In genomic region chr2:19358242-19359020, GRCh38 we compare ENCODE assay signal across 8 cellular contexts. TPM values are rescaled to one million over a fixed set of nuclear protein-coding genes. Genes with fewer than 3 reads are reported as not detected.
DNase-seq lines count a peak whose midpoint lies in the region; ATAC-seq and TF ChIP-seq lines count a peak whose summit lies in the region.

TSS of gene OSR1 (minus strand) at chr2:19358623. CDS start at chr2:19353805, 4,818 bp downstream.

- WGBS in mesendoderm (ENCODE audit: extremely low coverage, insufficient coverage, low lambda C conversion rate): no CpG with 5 or more reads among the region's 51 CpGs
- under 1% methylated on average over 51 of the region's 51 CpGs for WGBS in urinary bladder

- H3K4me1 ChIP-seq in PC-3 (ENCODE audit: insufficient read depth, low read length) (peaks cover 28% of the 10 kb centered on the region), mesendoderm (ENCODE audit: control insufficient read depth, low read depth, low read length) (peaks cover 7% of the 10 kb centered on the region), urinary bladder (ENCODE audit: insufficient read depth) (no peaks in the 10 kb centered on the region)

- H2BK120ac ChIP-seq in mesendoderm (ENCODE audit: low read depth, low read length): no peak within 1 kb of the TSS

- no peaks in the 10 kb centered on the region for H3K36me3 Mint-ChIP-seq in activated CD4-positive, alpha-beta T cell treated with anti-CD3 and anti-CD28 coated beads for 36 hours (ENCODE audit: low read depth)

- H4K5ac ChIP-seq in mesendoderm (ENCODE audit: low read length): no peak within 1 kb of the TSS

- DNase-seq in activated CD4-positive, alpha-beta T cell treated with anti-CD3 and anti-CD28 coated beads for 36 hours: peak; percentile 49
- no peak for DNase-seq in activated CD4-positive, alpha-beta T cell treated with anti-CD3 and anti-CD28 coated beads for 1 hour
- peak; percentile 71 for DNase-seq in PC-3
- DNase-seq in ecto neural progenitor cell (ENCODE audit: low spot score): peak; percentile 88
- peak; percentile 78 for DNase-seq in mesendoderm

- ATAC-seq in activated CD4-positive, alpha-beta T cell treated with anti-CD3 and anti-CD28 coated beads for 36 hours: peak; percentile 20
- ATAC-seq in PC-3 (peak; percentile 65), GM21717 (IDR thresholded peaks at IDR 0.05; ENCODE audit: unreplicated experiment) (no peak), HG03097 (IDR thresholded peaks at IDR 0.05; ENCODE audit: low FRiP score, unreplicated experiment) (no peak)

- no peaks in the 10 kb centered on the region for H3K9me2 ChIP-seq in PC-3 (replicated peaks; ENCODE audit: low read length)

- CTCF ChIA-PET in activated CD4-positive, alpha-beta T cell treated with anti-CD3 and anti-CD28 coated beads for 36 hours (lab: Charles Lee): interaction anchor here (1.0 to 4.1 kb wide), 3 partner anchors 10 to 800 kb away, joined by 3 to 34 read pairs (median 4); no protein-coding TSS in a partner anchor
- CTCF ChIA-PET in PC-3 (lab: Charles Lee): no interaction called here

- H3K27ac ChIP-seq in PC-3 (ENCODE audit: low read length) (peak within 1 kb of the TSS; percentile 38), mesendoderm (ENCODE audit: low read depth, low read length) (no peak within 1 kb of the TSS), urinary bladder (ENCODE audit: low read depth) (peak within 1 kb of the TSS; percentile 82)

- H2AFZ ChIP-seq in PC-3 (ENCODE audit: low read length): peak within 1 kb of the TSS; percentile 96

- H3K9ac ChIP-seq in PC-3 (ENCODE audit: low read length) (peak within 1 kb of the TSS; percentile 83), mesendoderm (ENCODE audit: low read length) (peak within 1 kb of the TSS; percentile 41)

- H3K23ac ChIP-seq in mesendoderm (ENCODE audit: low read length): peak within 1 kb of the TSS; percentile 85

- H3K79me2 ChIP-seq in PC-3 (ENCODE audit: low read length): peaks cover 39% of the 10 kb centered on the region
- no peaks in the 10 kb centered on the region for H3K79me2 ChIP-seq in mesendoderm (ENCODE audit: control insufficient read depth, insufficient read depth, low read length)

- H3F3A ChIP-seq in PC-3 (ENCODE audit: low read length, unreplicated experiment): no peaks in the 10 kb centered on the region

- no peak for TF ChIP-seq CTCF in PC-3 (conservative IDR thresholded peaks at IDR 0.05; ENCODE audit: low read depth, low read length)

- H3K18ac ChIP-seq in mesendoderm (ENCODE audit: low read length): no peak within 1 kb of the TSS

- no peaks in the 10 kb centered on the region for H3K9me3 ChIP-seq in PC-3 (ENCODE audit: low read length)

- intact Hi-C loops in activated CD4-positive, alpha-beta T cell treated with anti-CD3 and anti-CD28 coated beads for 36 hours (cut with DNase I, micrococcal nuclease): loop anchor here in 1 of 2 experiments (2.0 kb wide), 1 partner anchor 504 kb away; no protein-coding TSS in a partner anchor
- intact Hi-C loops in PC-3 (cut with micrococcal nuclease): loop anchor here (1.0 to 5.0 kb wide), 4 partner anchors 51 to 923 kb away; no protein-coding TSS in a partner anchor

- no peak within 1 kb of the TSS for H3K4ac ChIP-seq in mesendoderm (ENCODE audit: low read depth, low read length)

- peaks cover 89% of the 10 kb centered on the region for H3K27me3 Mint-ChIP-seq in activated CD4-positive, alpha-beta T cell treated with anti-CD3 and anti-CD28 coated beads for 36 hours

- H2BK5ac ChIP-seq in mesendoderm (ENCODE audit: low read length): no peak within 1 kb of the TSS

- no TSS peak for BruUV-seq in PC-3 (replicated peaks; lab: Mats Ljungman, UMichigan)

- no peak within 1 kb of the TSS for H4K8ac ChIP-seq in mesendoderm (ENCODE audit: low read depth, low read length)

- H3K56ac ChIP-seq in mesendoderm (ENCODE audit: low read length): peak within 1 kb of the TSS; percentile 51

- H3K4me3 ChIP-seq in PC-3 (ENCODE audit: low read length): peak within 1 kb of the TSS; percentile 95
- no peak within 1 kb of the TSS for H3K4me3 ChIP-seq in mesendoderm (ENCODE audit: low read length)
- peak within 1 kb of the TSS; percentile 75 for H3K4me3 ChIP-seq in urinary bladder (ENCODE audit: low read depth, low read length)

- POLR2A ChIA-PET in activated CD4-positive, alpha-beta T cell treated with anti-CD3 and anti-CD28 coated beads for 36 hours (lab: Charles Lee): interaction anchor here (1.4 kb wide), 1 partner anchor 11 kb away, joined by 3 read pairs; no protein-coding TSS in a partner anchor
- POLR2A ChIA-PET in PC-3 (lab: Charles Lee; ENCODE audit: unreplicated experiment): interaction anchor here (0.6 to 0.9 kb wide), 2 partner anchors 133 to 217 kb away, joined by 3 read pairs; no protein-coding TSS in a partner anchor

- peak within 1 kb of the TSS; percentile 26 for H3K4me3 Mint-ChIP-seq in activated CD4-positive, alpha-beta T cell treated with anti-CD3 and anti-CD28 coated beads for 36 hours

- no peak within 1 kb of the TSS for H3K27ac Mint-ChIP-seq in activated CD4-positive, alpha-beta T cell treated with anti-CD3 and anti-CD28 coated beads for 36 hours

- H2BK15ac ChIP-seq in mesendoderm (replicated peaks; ENCODE audit: low read depth): no peak within 1 kb of the TSS

- H3K4me2 ChIP-seq in PC-3 (ENCODE audit: low read length) (peak within 1 kb of the TSS; percentile 96), mesendoderm (ENCODE audit: low read length) (peak within 1 kb of the TSS; percentile 67)

- peaks cover 46% of the 10 kb centered on the region for H3K4me1 Mint-ChIP-seq in activated CD4-positive, alpha-beta T cell treated with anti-CD3 and anti-CD28 coated beads for 36 hours

- H3K36me3 ChIP-seq in PC-3 (ENCODE audit: low read depth, low read length) (no peaks in the 10 kb centered on the region), mesendoderm (ENCODE audit: control insufficient read depth, insufficient read depth, low read length) (no peaks in the 10 kb centered on the region), urinary bladder (ENCODE audit: insufficient read depth) (no peaks in the 10 kb centered on the region)

- no peaks in the 10 kb centered on the region for H3K79me1 ChIP-seq in mesendoderm (ENCODE audit: low read length)

- H2AK5ac ChIP-seq in mesendoderm (ENCODE audit: low read length): no peak within 1 kb of the TSS

- H4K20me1 ChIP-seq in PC-3 (ENCODE audit: low read length): no peaks in the 10 kb centered on the region

- no peaks in the 10 kb centered on the region for H3K9me3 Mint-ChIP-seq in activated CD4-positive, alpha-beta T cell treated with anti-CD3 and anti-CD28 coated beads for 36 hours (ENCODE audit: low read depth)

- no peaks in the 10 kb centered on the region for H3K27me3 ChIP-seq in PC-3 (ENCODE audit: low read length)
- H3K27me3 ChIP-seq in mesendoderm (ENCODE audit: insufficient read depth, low read length, poor library complexity): peaks cover 90% of the 10 kb centered on the region

RNA-seq across cellular contexts. Expression of gene OSR1, which starts in this region (rescaled TPM):
- total RNA-seq in activated CD4-positive, alpha-beta T cell treated with anti-CD3 and anti-CD28 coated beads for 36 hours: not detected
- total RNA-seq in PC-3 (2014; rRNA removed) (30.6 and 33.5 TPM in 2 replicates), urinary bladder (93.7 TPM)
- polyA plus RNA-seq in mesendoderm (2013, experiment 1 of 2): 0.04 TPM
- 0.08 TPM for polyA plus RNA-seq in mesendoderm (2013, experiment 2 of 2)
- 144 TPM for polyA plus RNA-seq in urinary bladder

Comparison
In these comparisons a context has a peak if more than half of its experiments do, and no peak if none do; other contexts are left out.
1. RNA of gene OSR1 (total RNA-seq): 93.7 TPM in urinary bladder (single experiment) and 30.6 to 33.5 TPM in PC-3; not detected in activated CD4-positive, alpha-beta T cell treated with anti-CD3 and anti-CD28 coated beads for 36 hours; every median in the first group is over 10 times any median in the second.
2. Peak in DNase-seq and ATAC-seq in activated CD4-positive, alpha-beta T cell treated with anti-CD3 and anti-CD28 coated beads for 36 hours; RNA of the gene not detected or under 1 TPM.